In genomic region chr9:76828462-76828861, GRCh38 we compare ENCODE assay signal across 23 cellular contexts.
A peak's percentile ranks its signal among the peaks of the same experiment; 100 is the strongest.
DNase-seq lines count a peak whose midpoint lies in the region; ATAC-seq and TF ChIP-seq lines count a peak whose summit lies in the region.
"Had no signal": no experiment of that assay in that cellular context is flagged by ENCODE, and none has a peak within 500 bp of the region (broad histone marks: within the 10 kb centered on the region; RNA-seq: fewer than 3 reads in every experiment).

No MANE protein-coding gene starts in this region.

- H3K9ac ChIP-seq in muscle layer of colon (ENCODE audit: low read length) = no peak overlapping the region
- H3K9ac ChIP-seq: BLaER1, KMS-11 had no signal

- TF ChIP-seq POLR2A in esophagus muscularis mucosa (IDR thresholded peaks at IDR 0.05; ENCODE audit: low read depth) = no peak

- H3K27me3 ChIP-seq in esophagus muscularis mucosa (no peaks in the 10 kb centered on the region), muscle layer of colon (ENCODE audit: control insufficient read depth in 1 of 2, insufficient read depth in 2 of 2, low read length in 2 of 2) (no peaks in the 10 kb centered on the region), thoracic aorta (replicated peaks; ENCODE audit: insufficient read depth) (no peaks in the 10 kb centered on the region)
- H3K27me3 ChIP-seq: BLaER1, SJCRH30 had no signal

- no peak for TF ChIP-seq EP300 in esophagus muscularis mucosa (IDR thresholded peaks at IDR 0.05)

- DNase-seq in esophagus muscularis mucosa (ENCODE audit: extremely low spot score) = no peak
- DNase-seq in thoracic aorta (ENCODE audit: low spot score) = no peak
- no peak for DNase-seq in foreskin melanocyte
- no peak for DNase-seq in AML-193 (lab: John Stamatoyannopoulos, UW)
- no peak for DNase-seq in T-helper 1 cell
- DNase-seq: CD4-positive, alpha-beta T cell; GOT3; HFFc6; MM.1S; NCI-H1417; NCI-H1694 treated with DMSO at 0.1 percent for 48 hours; NCI-H2081; NCI-H2227 treated with DMSO at 0.1 percent for 48 hours; NCI-H526 treated with DMSO at 0.1 percent for 48 hours; PC-9; SJCRH30 had no signal

- TF ChIP-seq CTCF in C4-2B (conservative IDR thresholded peaks at IDR 0.05) (no peak), esophagus muscularis mucosa (IDR thresholded peaks at IDR 0.05) (no peak), thoracic aorta (IDR thresholded peaks at IDR 0.05) (no peak)

- no peaks in the 10 kb centered on the region for H3K9me3 ChIP-seq in esophagus muscularis mucosa
- H3K9me3 ChIP-seq in muscle layer of colon (ENCODE audit: low read length) = no peaks in the 10 kb centered on the region
- H3K9me3 ChIP-seq in thoracic aorta = no peaks in the 10 kb centered on the region
- H3K9me3 ChIP-seq: BLaER1, HAP-1, SJCRH30 had no signal

- intact Hi-C loops in esophagus muscularis mucosa (cut with DNase I) = no loop called here

- ATAC-seq in thoracic aorta (ENCODE audit: insufficient number of reproducible peaks, low FRiP score, low read depth) (no peak), HG03095 (IDR thresholded peaks at IDR 0.05; ENCODE audit: unreplicated experiment) (no peak)
- ATAC-seq: Right ventricle myocardium inferior had no signal

- peaks cover 0 to 21% (median 9%) of the 10 kb centered on the region in 4 donors for H3K36me3 ChIP-seq in esophagus muscularis mucosa
- H3K36me3 ChIP-seq in muscle layer of colon (ENCODE audit: insufficient read depth, low read length) = peaks cover 23% of the 10 kb centered on the region
- peaks cover 20% of the 10 kb centered on the region for H3K36me3 ChIP-seq in thoracic aorta
- H3K36me3 ChIP-seq: BLaER1, HAP-1, SJCRH30 had no signal

- WGBS in esophagus muscularis mucosa = 64% methylated on average over 3 of the region's 3 CpGs

- no peak overlapping the region for H3K4me3 ChIP-seq in esophagus muscularis mucosa
- H3K4me3 ChIP-seq in muscle layer of colon (ENCODE audit: low read depth in 1 of 2, low read length in 2 of 2) = no peak overlapping the region
- no peak overlapping the region for H3K4me3 ChIP-seq in thoracic aorta
- H3K4me3 ChIP-seq: BLaER1, HAP-1, PC-9, SJCRH30 had no signal

- H3K4me1 ChIP-seq in esophagus muscularis mucosa = peaks cover 0 to 36% (median 21%) of the 10 kb centered on the region in 4 donors
- H3K4me1 ChIP-seq in muscle layer of colon (ENCODE audit: insufficient read depth, low read length) = peaks cover 27% of the 10 kb centered on the region
- peaks cover 2 to 43% of the 10 kb centered on the region in 2 donors for H3K4me1 ChIP-seq in thoracic aorta (ENCODE audit: control insufficient read depth in 1 of 2, low read depth in 2 of 2)
- H3K4me1 ChIP-seq: BLaER1, HAP-1, SJCRH30 had no signal

- peak overlapping the region; percentile 81 for H3K27ac ChIP-seq in C4-2B
- H3K27ac ChIP-seq in esophagus muscularis mucosa (replicated peaks in 1 of 4) = peak overlapping the region; percentile 71 to 93 (median 88)
- H3K27ac ChIP-seq in muscle layer of colon (ENCODE audit: low read depth, low read length) = peak overlapping the region; percentile 61
- H3K27ac ChIP-seq in thoracic aorta = peak overlapping the region; percentile 29 to 54
- H3K27ac ChIP-seq: BLaER1, KMS-11, PC-9, SJCRH30 had no signal
